In the genomic region with DNA sequence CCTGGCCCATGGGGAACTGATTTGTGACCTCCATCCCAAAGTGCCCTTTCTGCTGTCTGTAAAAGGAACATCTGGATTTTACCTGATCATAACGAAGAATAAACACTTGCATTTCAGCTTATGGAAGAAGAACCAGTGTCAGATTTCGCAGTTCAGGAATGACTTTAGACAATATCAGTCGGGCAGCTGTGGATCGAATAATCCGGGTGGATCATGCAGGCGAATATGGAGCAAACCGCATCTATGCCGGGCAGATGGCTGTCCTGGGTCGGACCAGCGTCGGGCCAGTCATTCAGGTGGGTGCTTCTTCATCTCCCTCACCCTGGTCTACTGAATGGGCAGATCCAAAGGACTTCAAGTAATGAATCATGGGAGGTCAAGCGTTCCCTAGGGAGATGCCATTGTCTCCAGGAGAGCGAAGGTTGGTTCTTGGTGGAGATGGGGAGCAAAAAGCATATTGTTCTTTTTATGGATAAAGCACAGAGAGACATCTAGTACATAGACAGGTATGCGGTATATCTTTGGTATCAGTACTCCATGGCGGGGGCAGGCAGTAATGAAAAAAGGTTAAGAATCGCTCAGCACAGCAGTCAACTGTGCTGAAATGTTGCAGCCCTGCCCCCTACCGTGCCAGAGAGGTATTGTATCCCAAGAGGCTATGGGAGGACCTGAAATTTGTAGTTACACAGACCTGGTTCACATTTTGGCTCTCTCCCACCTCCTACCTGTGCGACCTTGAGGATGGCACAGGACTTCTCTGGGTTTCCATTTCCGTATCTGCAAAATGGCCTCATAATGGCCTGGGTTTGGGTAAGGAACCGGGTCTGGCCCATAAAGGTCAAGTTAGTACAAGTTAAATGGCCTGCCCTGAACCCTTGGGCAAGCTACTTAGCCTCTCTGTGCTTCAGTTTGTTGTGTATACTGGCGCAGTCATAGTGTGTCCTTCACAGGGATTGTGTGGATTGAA, we compare ENCODE assay signal across 1 cellular context.
TF ChIP-seq lines count a peak whose summit lies in the region.

No MANE protein-coding gene starts in this region.

TF ChIP-seq in HepG2, 621 proteins besides CTCF, POLR2A, EP300 and RAD21 (continued from another document and continues in another):
- TF ChIP-seq LCORL (IDR thresholded peaks at IDR 0.05) (no peak), LCORL (CRISPR knock-in tag; IDR thresholded peaks at IDR 0.05) (peak; percentile 18; the same call in 1 of the 2 replicates), SRSF4 (IDR thresholded peaks at IDR 0.05; ENCODE audit: low read depth, low read length, poor library complexity, severe bottlenecking) (no peak), TOE1 (CRISPR knock-in tag; IDR thresholded peaks at IDR 0.05) (no peak), ZNF558 (CRISPR knock-in tag; IDR thresholded peaks at IDR 0.05; ENCODE audit: borderline replicate concordance) (no peak), CREB1 (IDR thresholded peaks at IDR 0.05) (no peak), CREB1 (CRISPR knock-in tag; IDR thresholded peaks at IDR 0.05) (no peak), ZNF431 (CRISPR knock-in tag; IDR thresholded peaks at IDR 0.05; ENCODE audit: borderline replicate concordance, low read depth) (no peak), KLF9 (CRISPR knock-in tag; IDR thresholded peaks at IDR 0.05; ENCODE audit: low read depth) (no peak), SAP130 (CRISPR knock-in tag; IDR thresholded peaks at IDR 0.05; ENCODE audit: low read depth) (0 out of 2 replicates have a peak, but pooled peaks have one; percentile 33), ARNT2 (CRISPR knock-in tag; IDR thresholded peaks at IDR 0.05; ENCODE audit: low read depth) (no peak), SALL1 (CRISPR knock-in tag; IDR thresholded peaks at IDR 0.05) (peak; percentile 18; the same call in 1 of the 2 replicates), ZNF580 (CRISPR knock-in tag; IDR thresholded peaks at IDR 0.05; ENCODE audit: borderline replicate concordance, low read depth) (peak; percentile 60; the same call in 1 of the 2 replicates), ZNF7 (CRISPR knock-in tag; IDR thresholded peaks at IDR 0.05) (no peak), ZNF230 (CRISPR knock-in tag; IDR thresholded peaks at IDR 0.05) (no peak), MIER3 (CRISPR knock-in tag; IDR thresholded peaks at IDR 0.05; ENCODE audit: borderline replicate concordance) (peak; percentile 46; the same call in 1 of the 2 replicates), TGIF2 (CRISPR knock-in tag; IDR thresholded peaks at IDR 0.05) (no peak), GABPA (IDR thresholded peaks at IDR 0.05; ENCODE audit: low read depth, low read length) (no peak), GABPA (CRISPR knock-in tag; IDR thresholded peaks at IDR 0.05; ENCODE audit: low read depth) (no peak), KLF16 (CRISPR knock-in tag; IDR thresholded peaks at IDR 0.05) (0 out of 4 replicates have a peak, but pooled peaks of 1 of the 2 experiments have one; percentile 53), MAZ (IDR thresholded peaks at IDR 0.05; ENCODE audit: borderline replicate concordance, low read depth, low read length) (no peak), MAZ (CRISPR knock-in tag; IDR thresholded peaks at IDR 0.05; ENCODE audit: low read depth) (no peak), ERF (CRISPR knock-in tag; IDR thresholded peaks at IDR 0.05) (peak; percentile 86; the same call in 1 of the 2 replicates), ZNF562 (CRISPR knock-in tag; IDR thresholded peaks at IDR 0.05; ENCODE audit: borderline replicate concordance) (no peak), MYC (CRISPR knock-in tag; IDR thresholded peaks at IDR 0.05; ENCODE audit: borderline replicate concordance) (no peak), GLI4 (CRISPR knock-in tag; IDR thresholded peaks at IDR 0.05; ENCODE audit: borderline replicate concordance) (no peak), HOXD1 (CRISPR knock-in tag; IDR thresholded peaks at IDR 0.05) (no peak), ZNF263 (CRISPR knock-in tag; IDR thresholded peaks at IDR 0.05) (no peak), CBFB (CRISPR knock-in tag; IDR thresholded peaks at IDR 0.05) (no peak), POGZ (CRISPR knock-in tag; IDR thresholded peaks at IDR 0.05) (no peak), NCOA2 (CRISPR knock-in tag; IDR thresholded peaks at IDR 0.05) (0 out of 2 replicates have a peak, but pooled peaks have one; percentile 44), ZFAT (CRISPR knock-in tag; conservative IDR thresholded peaks at IDR 0.05) (no peak), ELF3 (CRISPR knock-in tag; IDR thresholded peaks at IDR 0.05) (peak; percentile 25; the same call in 1 of the 2 replicates), ZNF34 (CRISPR knock-in tag; IDR thresholded peaks at IDR 0.05; ENCODE audit: borderline replicate concordance) (0 out of 2 replicates have a peak, but pooled peaks have one; percentile 39), FOSL2 (CRISPR knock-in tag; IDR thresholded peaks at IDR 0.05) (peak; percentile 48; the same call in 1 of the 2 replicates), CREBL2 (CRISPR knock-in tag; IDR thresholded peaks at IDR 0.05; ENCODE audit: borderline replicate concordance) (no peak), ZNF782 (CRISPR knock-in tag; IDR thresholded peaks at IDR 0.05; ENCODE audit: borderline replicate concordance) (no peak), STAG1 (CRISPR knock-in tag; IDR thresholded peaks at IDR 0.05) (peak; percentile 99), MEIS1 (CRISPR knock-in tag; IDR thresholded peaks at IDR 0.05; ENCODE audit: borderline replicate concordance) (0 out of 2 replicates have a peak, but pooled peaks have one; percentile 67), ZNF883 (CRISPR knock-in tag; IDR thresholded peaks at IDR 0.05; ENCODE audit: not compliant biosample characterization) (no peak), SOX6 (IDR thresholded peaks at IDR 0.05) (no peak), SOX6 (CRISPR knock-in tag; IDR thresholded peaks at IDR 0.05) (peak; percentile 37; the same call in 1 of the 2 replicates), SRSF9 (IDR thresholded peaks at IDR 0.05; ENCODE audit: borderline replicate concordance, insufficient read depth, low read depth, low read length, poor library complexity, severe bottlenecking) (no peak), SRY (CRISPR knock-in tag; IDR thresholded peaks at IDR 0.05) (peak; percentile 45; the same call in 1 of the 2 replicates), ELF1 (CRISPR knock-in tag; IDR thresholded peaks at IDR 0.05) (no peak), RARA (CRISPR knock-in tag; IDR thresholded peaks at IDR 0.05) (no peak), KAT8 (CRISPR knock-in tag; IDR thresholded peaks at IDR 0.05) (peak; percentile 46; the same call in 1 of the 2 replicates), REXO4 (CRISPR knock-in tag; IDR thresholded peaks at IDR 0.05; ENCODE audit: borderline replicate concordance) (no peak), ZNF331 (CRISPR knock-in tag; IDR thresholded peaks at IDR 0.05) (peak; percentile 36; the same call in 1 of the 2 replicates)
- TF ChIP-seq, protein P1, sequence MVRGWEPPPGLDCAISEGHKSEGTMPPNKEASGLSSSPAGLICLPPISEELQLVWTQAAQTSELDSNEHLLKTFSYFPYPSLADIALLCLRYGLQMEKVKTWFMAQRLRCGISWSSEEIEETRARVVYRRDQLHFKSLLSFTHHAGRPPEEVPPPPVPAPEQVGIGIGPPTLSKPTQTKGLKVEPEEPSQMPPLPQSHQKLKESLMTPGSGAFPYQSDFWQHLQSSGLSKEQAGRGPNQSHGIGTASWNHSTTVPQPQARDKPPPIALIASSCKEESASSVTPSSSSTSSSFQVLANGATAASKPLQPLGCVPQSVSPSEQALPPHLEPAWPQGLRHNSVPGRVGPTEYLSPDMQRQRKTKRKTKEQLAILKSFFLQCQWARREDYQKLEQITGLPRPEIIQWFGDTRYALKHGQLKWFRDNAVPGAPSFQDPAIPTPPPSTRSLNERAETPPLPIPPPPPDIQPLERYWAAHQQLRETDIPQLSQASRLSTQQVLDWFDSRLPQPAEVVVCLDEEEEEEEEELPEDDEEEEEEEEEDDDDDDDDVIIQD (CRISPR knock-in tag; IDR thresholded peaks at IDR 0.05; ENCODE audit: low read depth), result 0 out of 2 replicates have a peak, but pooled peaks have one; percentile 47
- TF ChIP-seq, protein P2, sequence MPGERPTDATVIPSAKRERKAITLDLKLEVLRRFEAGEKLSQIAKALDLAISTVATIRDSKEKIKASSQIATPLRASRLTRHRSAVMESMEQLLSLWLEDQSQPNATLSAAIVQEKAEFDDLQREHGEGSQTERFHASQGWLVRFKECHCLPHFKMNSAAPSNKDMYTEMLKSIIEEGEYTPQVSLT (CRISPR knock-in tag; IDR thresholded peaks at IDR 0.05; ENCODE audit: borderline replicate concordance, low read depth), result no peak
- TF ChIP-seq, protein P3, sequence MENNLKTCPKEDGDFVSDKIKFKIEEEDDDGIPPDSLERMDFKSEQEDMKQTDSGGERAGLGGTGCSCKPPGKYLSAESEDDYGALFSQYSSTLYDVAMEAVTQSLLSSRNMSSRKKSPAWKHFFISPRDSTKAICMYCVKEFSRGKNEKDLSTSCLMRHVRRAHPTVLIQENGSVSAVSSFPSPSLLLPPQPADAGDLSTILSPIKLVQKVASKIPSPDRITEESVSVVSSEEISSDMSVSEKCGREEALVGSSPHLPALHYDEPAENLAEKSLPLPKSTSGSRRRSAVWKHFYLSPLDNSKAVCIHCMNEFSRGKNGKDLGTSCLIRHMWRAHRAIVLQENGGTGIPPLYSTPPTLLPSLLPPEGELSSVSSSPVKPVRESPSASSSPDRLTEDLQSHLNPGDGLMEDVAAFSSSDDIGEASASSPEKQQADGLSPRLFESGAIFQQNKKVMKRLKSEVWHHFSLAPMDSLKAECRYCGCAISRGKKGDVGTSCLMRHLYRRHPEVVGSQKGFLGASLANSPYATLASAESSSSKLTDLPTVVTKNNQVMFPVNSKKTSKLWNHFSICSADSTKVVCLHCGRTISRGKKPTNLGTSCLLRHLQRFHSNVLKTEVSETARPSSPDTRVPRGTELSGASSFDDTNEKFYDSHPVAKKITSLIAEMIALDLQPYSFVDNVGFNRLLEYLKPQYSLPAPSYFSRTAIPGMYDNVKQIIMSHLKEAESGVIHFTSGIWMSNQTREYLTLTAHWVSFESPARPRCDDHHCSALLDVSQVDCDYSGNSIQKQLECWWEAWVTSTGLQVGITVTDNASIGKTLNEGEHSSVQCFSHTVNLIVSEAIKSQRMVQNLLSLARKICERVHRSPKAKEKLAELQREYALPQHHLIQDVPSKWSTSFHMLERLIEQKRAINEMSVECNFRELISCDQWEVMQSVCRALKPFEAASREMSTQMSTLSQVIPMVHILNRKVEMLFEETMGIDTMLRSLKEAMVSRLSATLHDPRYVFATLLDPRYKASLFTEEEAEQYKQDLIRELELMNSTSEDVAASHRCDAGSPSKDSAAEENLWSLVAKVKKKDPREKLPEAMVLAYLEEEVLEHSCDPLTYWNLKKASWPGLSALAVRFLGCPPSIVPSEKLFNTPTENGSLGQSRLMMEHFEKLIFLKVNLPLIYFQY (CRISPR knock-in tag; IDR thresholded peaks at IDR 0.05; ENCODE audit: borderline replicate concordance), result no peak
- TF ChIP-seq, protein P4, sequence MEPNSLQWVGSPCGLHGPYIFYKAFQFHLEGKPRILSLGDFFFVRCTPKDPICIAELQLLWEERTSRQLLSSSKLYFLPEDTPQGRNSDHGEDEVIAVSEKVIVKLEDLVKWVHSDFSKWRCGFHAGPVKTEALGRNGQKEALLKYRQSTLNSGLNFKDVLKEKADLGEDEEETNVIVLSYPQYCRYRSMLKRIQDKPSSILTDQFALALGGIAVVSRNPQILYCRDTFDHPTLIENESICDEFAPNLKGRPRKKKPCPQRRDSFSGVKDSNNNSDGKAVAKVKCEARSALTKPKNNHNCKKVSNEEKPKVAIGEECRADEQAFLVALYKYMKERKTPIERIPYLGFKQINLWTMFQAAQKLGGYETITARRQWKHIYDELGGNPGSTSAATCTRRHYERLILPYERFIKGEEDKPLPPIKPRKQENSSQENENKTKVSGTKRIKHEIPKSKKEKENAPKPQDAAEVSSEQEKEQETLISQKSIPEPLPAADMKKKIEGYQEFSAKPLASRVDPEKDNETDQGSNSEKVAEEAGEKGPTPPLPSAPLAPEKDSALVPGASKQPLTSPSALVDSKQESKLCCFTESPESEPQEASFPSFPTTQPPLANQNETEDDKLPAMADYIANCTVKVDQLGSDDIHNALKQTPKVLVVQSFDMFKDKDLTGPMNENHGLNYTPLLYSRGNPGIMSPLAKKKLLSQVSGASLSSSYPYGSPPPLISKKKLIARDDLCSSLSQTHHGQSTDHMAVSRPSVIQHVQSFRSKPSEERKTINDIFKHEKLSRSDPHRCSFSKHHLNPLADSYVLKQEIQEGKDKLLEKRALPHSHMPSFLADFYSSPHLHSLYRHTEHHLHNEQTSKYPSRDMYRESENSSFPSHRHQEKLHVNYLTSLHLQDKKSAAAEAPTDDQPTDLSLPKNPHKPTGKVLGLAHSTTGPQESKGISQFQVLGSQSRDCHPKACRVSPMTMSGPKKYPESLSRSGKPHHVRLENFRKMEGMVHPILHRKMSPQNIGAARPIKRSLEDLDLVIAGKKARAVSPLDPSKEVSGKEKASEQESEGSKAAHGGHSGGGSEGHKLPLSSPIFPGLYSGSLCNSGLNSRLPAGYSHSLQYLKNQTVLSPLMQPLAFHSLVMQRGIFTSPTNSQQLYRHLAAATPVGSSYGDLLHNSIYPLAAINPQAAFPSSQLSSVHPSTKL (CRISPR knock-in tag; IDR thresholded peaks at IDR 0.05), result peak; percentile 39; the same call in 1 of the 2 replicates
- TF ChIP-seq, protein P5, sequence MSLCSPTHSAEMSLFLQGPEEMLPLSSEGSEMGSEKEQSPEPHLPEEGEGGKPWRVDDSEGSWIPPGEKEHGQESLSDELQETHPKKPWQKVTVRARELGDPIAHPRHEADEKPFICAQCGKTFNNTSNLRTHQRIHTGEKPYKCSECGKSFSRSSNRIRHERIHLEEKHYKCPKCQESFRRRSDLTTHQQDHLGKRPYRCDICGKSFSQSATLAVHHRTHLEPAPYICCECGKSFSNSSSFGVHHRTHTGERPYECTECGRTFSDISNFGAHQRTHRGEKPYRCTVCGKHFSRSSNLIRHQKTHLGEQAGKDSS (CRISPR knock-in tag; IDR thresholded peaks at IDR 0.05; ENCODE audit: borderline replicate concordance, low read depth), result 0 out of 2 replicates have a peak, but pooled peaks have one; percentile 53
- TF ChIP-seq, protein P6, sequence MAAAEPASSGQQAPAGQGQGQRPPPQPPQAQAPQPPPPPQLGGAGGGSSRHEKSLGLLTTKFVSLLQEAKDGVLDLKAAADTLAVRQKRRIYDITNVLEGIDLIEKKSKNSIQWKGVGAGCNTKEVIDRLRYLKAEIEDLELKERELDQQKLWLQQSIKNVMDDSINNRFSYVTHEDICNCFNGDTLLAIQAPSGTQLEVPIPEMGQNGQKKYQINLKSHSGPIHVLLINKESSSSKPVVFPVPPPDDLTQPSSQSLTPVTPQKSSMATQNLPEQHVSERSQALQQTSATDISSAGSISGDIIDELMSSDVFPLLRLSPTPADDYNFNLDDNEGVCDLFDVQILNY (CRISPR knock-in tag; conservative IDR thresholded peaks at IDR 0.05), result no peak
- TF ChIP-seq, protein P7, sequence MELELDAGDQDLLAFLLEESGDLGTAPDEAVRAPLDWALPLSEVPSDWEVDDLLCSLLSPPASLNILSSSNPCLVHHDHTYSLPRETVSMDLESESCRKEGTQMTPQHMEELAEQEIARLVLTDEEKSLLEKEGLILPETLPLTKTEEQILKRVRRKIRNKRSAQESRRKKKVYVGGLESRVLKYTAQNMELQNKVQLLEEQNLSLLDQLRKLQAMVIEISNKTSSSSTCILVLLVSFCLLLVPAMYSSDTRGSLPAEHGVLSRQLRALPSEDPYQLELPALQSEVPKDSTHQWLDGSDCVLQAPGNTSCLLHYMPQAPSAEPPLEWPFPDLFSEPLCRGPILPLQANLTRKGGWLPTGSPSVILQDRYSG (CRISPR knock-in tag; IDR thresholded peaks at IDR 0.05), result no peak
